Comparison of ENCODE assay signal across 1 cellular context in the genomic region with DNA sequence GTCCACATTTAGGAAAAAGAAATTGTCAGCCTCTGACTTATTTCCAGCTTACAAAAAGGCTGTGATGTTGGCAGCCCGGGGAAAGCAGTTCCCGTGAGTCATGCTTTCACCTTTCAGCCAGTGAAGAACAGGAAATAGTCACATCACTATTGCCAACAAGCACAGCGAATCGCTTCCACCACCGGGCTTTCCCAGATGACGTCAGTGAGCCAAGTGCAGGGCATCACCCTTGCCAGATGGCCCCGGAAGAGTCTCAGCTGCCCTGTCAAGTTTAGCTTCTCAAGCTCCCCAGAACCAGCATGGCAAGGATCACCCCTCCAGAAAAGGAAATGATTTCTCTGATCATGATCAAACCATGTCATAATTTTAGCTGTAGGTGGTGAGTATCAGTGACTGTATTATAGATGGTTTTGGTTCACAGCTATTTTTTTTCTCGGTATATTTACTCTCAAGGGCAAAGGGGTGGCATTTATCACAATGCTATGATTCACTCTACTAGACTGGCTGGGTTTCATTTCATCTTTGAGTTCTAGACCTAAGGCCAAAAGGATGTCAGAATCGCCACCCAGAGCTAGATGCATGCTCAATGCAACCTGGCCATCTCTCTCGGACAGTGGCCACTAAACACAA.
TF ChIP-seq lines count a peak whose summit lies in the region.

No MANE protein-coding gene starts in this region.

TF ChIP-seq in K562, 482 proteins besides CTCF, POLR2A, EP300 and RAD21 (continued from another document):
- TF ChIP-seq, protein P1, sequence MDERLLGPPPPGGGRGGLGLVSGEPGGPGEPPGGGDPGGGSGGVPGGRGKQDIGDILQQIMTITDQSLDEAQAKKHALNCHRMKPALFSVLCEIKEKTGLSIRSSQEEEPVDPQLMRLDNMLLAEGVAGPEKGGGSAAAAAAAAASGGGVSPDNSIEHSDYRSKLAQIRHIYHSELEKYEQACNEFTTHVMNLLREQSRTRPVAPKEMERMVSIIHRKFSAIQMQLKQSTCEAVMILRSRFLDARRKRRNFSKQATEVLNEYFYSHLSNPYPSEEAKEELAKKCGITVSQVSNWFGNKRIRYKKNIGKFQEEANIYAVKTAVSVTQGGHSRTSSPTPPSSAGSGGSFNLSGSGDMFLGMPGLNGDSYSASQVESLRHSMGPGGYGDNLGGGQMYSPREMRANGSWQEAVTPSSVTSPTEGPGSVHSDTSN (CRISPR knock-in tag; IDR thresholded peaks at IDR 0.05; ENCODE audit: low read depth) = no peak
- TF ChIP-seq, protein P1 (tag; conservative IDR thresholded peaks at IDR 0.05; ENCODE audit: low read depth) = no peak
- TF ChIP-seq NR3C1 (CRISPR knock-in tag; IDR thresholded peaks at IDR 0.05) (no peak), FOS (IDR thresholded peaks at IDR 0.05; ENCODE audit: extremely low read depth, insufficient read length) (no peak)
- TF ChIP-seq, protein P2, sequence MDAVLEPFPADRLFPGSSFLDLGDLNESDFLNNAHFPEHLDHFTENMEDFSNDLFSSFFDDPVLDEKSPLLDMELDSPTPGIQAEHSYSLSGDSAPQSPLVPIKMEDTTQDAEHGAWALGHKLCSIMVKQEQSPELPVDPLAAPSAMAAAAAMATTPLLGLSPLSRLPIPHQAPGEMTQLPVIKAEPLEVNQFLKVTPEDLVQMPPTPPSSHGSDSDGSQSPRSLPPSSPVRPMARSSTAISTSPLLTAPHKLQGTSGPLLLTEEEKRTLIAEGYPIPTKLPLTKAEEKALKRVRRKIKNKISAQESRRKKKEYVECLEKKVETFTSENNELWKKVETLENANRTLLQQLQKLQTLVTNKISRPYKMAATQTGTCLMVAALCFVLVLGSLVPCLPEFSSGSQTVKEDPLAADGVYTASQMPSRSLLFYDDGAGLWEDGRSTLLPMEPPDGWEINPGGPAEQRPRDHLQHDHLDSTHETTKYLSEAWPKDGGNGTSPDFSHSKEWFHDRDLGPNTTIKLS (IDR thresholded peaks at IDR 0.05; ENCODE audit: borderline replicate concordance, low read depth) = no peak
TF ChIP-seq in K562: peak in this region for 14.
